In genomic region chr13:94416454-94417080, GRCh38 we compare ENCODE assay signal across 7 cellular contexts.
DNase-seq lines count a peak whose midpoint lies in the region; TF ChIP-seq lines count a peak whose summit lies in the region.

No MANE protein-coding gene starts in this region.

- peaks cover 11% of the 10 kb centered on the region for H3K36me3 Mint-ChIP-seq in activated naive CD4-positive, alpha-beta T cell treated with anti-CD3 and anti-CD28 coated beads for 36 hours (ENCODE audit: low read depth)

- H3K27me3 ChIP-seq in WERI-Rb-1 (ENCODE audit: insufficient read depth, low read depth, severe bottlenecking): no peaks in the 10 kb centered on the region

- H3K9me3 Mint-ChIP-seq in activated naive CD4-positive, alpha-beta T cell treated with anti-CD3 and anti-CD28 coated beads for 36 hours: peaks cover 21% of the 10 kb centered on the region

- H3K27ac ChIP-seq in WERI-Rb-1: peak overlapping the region; percentile 91

- peaks cover 49% of the 10 kb centered on the region for H3K4me1 Mint-ChIP-seq in activated naive CD4-positive, alpha-beta T cell treated with anti-CD3 and anti-CD28 coated beads for 36 hours (ENCODE audit: low read depth)

- H3K4me3 ChIP-seq in LNCaP clone FGC (ENCODE audit: low read depth, low read length): no peak overlapping the region
- no peak overlapping the region; the same call in 1 of the 2 replicates for H3K4me3 ChIP-seq in WERI-Rb-1 (ENCODE audit: low read depth, low read length)

- no peak overlapping the region for H3K4me3 Mint-ChIP-seq in activated naive CD4-positive, alpha-beta T cell treated with anti-CD3 and anti-CD28 coated beads for 36 hours

- CTCF ChIA-PET in activated naive CD4-positive, alpha-beta T cell treated with anti-CD3 and anti-CD28 coated beads for 36 hours (lab: Charles Lee): interaction anchor here (1.1 to 1.7 kb wide), 4 partner anchors 19 to 204 kb away, joined by 3 to 4 read pairs (median 4); no protein-coding TSS in a partner anchor

- TF ChIP-seq CTCF in LNCaP clone FGC (IDR thresholded peaks at IDR 0.05; ENCODE audit: control insufficient read depth, extremely low read depth, insufficient read depth) (peak; percentile 55), WERI-Rb-1 (IDR thresholded peaks at IDR 0.05; ENCODE audit: low read depth, low read length) (peak; percentile 99)

- no peaks in the 10 kb centered on the region for H3K36me3 ChIP-seq in WERI-Rb-1

- peaks cover 22% of the 10 kb centered on the region for H3K9me3 ChIP-seq in WERI-Rb-1 (ENCODE audit: severe bottlenecking)

- H3K27ac Mint-ChIP-seq in activated naive CD4-positive, alpha-beta T cell treated with anti-CD3 and anti-CD28 coated beads for 36 hours: no peak overlapping the region

- peak; percentile 44 for DNase-seq in ELR (ENCODE audit: low read depth)
- DNase-seq in LNCaP clone FGC (ENCODE audit: low read depth): no peak
- peak; percentile 92 for DNase-seq in WERI-Rb-1
- DNase-seq in lung microvascular endothelial cell (ENCODE audit: low read depth in 2 of 2): peak; percentile 7 to 15
- no peak for DNase-seq in activated naive CD4-positive, alpha-beta T cell treated with anti-CD3 and anti-CD28 coated beads for 36 hours
- no peak for DNase-seq in NOMO-1 treated with DMSO at 0.1 percent for 48 hours (lab: John Stamatoyannopoulos, UW; ENCODE audit: unreplicated experiment)
- DNase-seq in activated CD8-positive, alpha-beta memory T cell treated with anti-CD3 and anti-CD28 coated beads, Interleukin-2, amount 50 U/mL, for 4 hours: no peak

- intact Hi-C loops in activated naive CD4-positive, alpha-beta T cell treated with anti-CD3 and anti-CD28 coated beads for 36 hours (cut with micrococcal nuclease): loop anchor here (5.0 kb wide), 2 partner anchors 1124 to 1261 kb away; partner anchors contain the start of gene DNAJC3

- H3K27me3 Mint-ChIP-seq in activated naive CD4-positive, alpha-beta T cell treated with anti-CD3 and anti-CD28 coated beads for 36 hours (ENCODE audit: low read depth): no peaks in the 10 kb centered on the region

Comparison
In these comparisons a context has a peak if more than half of its experiments do, and no peak if none do; other contexts are left out.
1. DNase-seq: peak in ELR (single experiment), WERI-Rb-1 (single experiment) and lung microvascular endothelial cell (2 of 2); none in LNCaP clone FGC (single experiment), activated naive CD4-positive, alpha-beta T cell treated with anti-CD3 and anti-CD28 coated beads for 36 hours (single experiment), NOMO-1 treated with DMSO at 0.1 percent for 48 hours (single experiment) and activated CD8-positive, alpha-beta memory T cell treated with anti-CD3 and anti-CD28 coated beads, Interleukin-2, amount 50 U/mL, for 4 hours (single experiment).